In the genomic region with DNA sequence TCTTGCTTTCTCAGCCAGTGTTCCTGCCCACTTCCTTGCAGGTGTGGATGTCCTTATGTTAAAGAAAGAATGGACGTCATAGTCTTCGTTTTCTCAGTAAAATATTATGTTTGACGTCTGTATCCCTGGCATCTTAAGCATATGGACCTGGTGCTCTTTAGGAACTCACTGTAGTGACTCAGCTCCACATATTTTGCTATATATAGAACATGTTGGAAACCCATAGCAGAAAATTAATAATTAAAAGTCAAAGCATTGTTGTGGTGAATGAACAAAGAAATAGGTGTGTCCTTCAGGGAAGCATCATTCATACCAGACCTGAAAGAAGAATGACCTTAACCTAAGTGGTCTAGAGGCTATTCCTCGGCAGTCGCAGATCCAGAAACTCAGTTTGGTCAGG, we compare ENCODE assay signal across 16 cellular contexts. TPM values are rescaled to one million over a fixed set of nuclear protein-coding genes. Genes with fewer than 3 reads are reported as not detected.
DNase-seq lines count a peak whose midpoint lies in the region; ATAC-seq and TF ChIP-seq lines count a peak whose summit lies in the region.
"Had no signal": no experiment of that assay in that cellular context is flagged by ENCODE, and none has a peak within 500 bp of the region (broad histone marks: within the 10 kb centered on the region; RNA-seq: fewer than 3 reads in every experiment).

No MANE protein-coding gene starts in this region.

- no peaks in the 10 kb centered on the region for H3K27me3 ChIP-seq in AG04450 (ENCODE audit: control insufficient read depth, insufficient read depth, low read length)
- no peaks in the 10 kb centered on the region for H3K27me3 ChIP-seq in HCT116 (ENCODE audit: insufficient read depth, low read length)
- H3K27me3 ChIP-seq in brain microvascular endothelial cell (replicated peaks), result no peaks in the 10 kb centered on the region
- H3K27me3 ChIP-seq: SJCRH30 had no signal

- peaks cover 8 to 34% of the 10 kb centered on the region in 2 experiments for H3K4me1 ChIP-seq in HCT116 (ENCODE audit: control insufficient read depth in 1 of 2, insufficient read depth in 2 of 2, low read length in 2 of 2)

- POLR2A ChIA-PET in AG04450 (lab: Yijun Ruan, JAX), result no interaction called here
- POLR2A ChIA-PET in HCT116 (lab: Charles Lee), result no interaction called here
- POLR2A ChIA-PET in HEK293T (lab: Yijun Ruan, JAX), result no interaction called here

- H3K9me2 ChIP-seq in HCT116 (ENCODE audit: insufficient read depth), result no peaks in the 10 kb centered on the region

- peaks cover 100% of the 10 kb centered on the region for H3K79me2 ChIP-seq in HCT116 (ENCODE audit: insufficient read depth, low read length)

- no peak for TF ChIP-seq RAD21 in HCT116 (IDR thresholded peaks at IDR 0.05; ENCODE audit: low read depth)

- H2AFZ ChIP-seq in HCT116 (ENCODE audit: low read depth, low read length, poor library complexity, severe bottlenecking), result no peak overlapping the region

- ATAC-seq in HCT116 (peak; percentile 60; the same call in 1 of the 2 replicates), GM21515 (IDR thresholded peaks at IDR 0.05; ENCODE audit: unreplicated experiment) (no peak)

- TF ChIP-seq CTCF in AG04450 (IDR thresholded peaks at IDR 0.05; ENCODE audit: low read depth, low read length), result no peak
- TF ChIP-seq CTCF in HCT116 (IDR thresholded peaks at IDR 0.05 in 2 of 3, conservative IDR thresholded peaks at IDR 0.05 in 1 of 3; ENCODE audit: borderline replicate concordance in 1 of 3, insufficient read depth in 1 of 3, low read depth in 2 of 3, low read length in 2 of 3), result no peak
- TF ChIP-seq CTCF in brain microvascular endothelial cell (IDR thresholded peaks at IDR 0.05; ENCODE audit: low read depth, low read length, missing control alignments), result no peak

- H3K9me3 ChIP-seq in AG04450 (ENCODE audit: control insufficient read depth, insufficient read depth, low read length), result no peaks in the 10 kb centered on the region
- H3K9me3 ChIP-seq in HCT116 (ENCODE audit: control insufficient read depth in 1 of 2, insufficient read depth in 1 of 2, low read depth in 1 of 2, low read length in 2 of 2), result no peaks in the 10 kb centered on the region

- H3K27ac ChIP-seq in AG04450 (ENCODE audit: low read depth, low read length) (peak overlapping the region; percentile 53), HCT116 (ENCODE audit: low read depth, low read length) (no peak overlapping the region), brain microvascular endothelial cell (peak overlapping the region; percentile 81)
- H3K27ac ChIP-seq: SJCRH30 had no signal

- H3K4me3 ChIP-seq in AG04450 (ENCODE audit: low read depth, low read length) (no peak overlapping the region), HCT116 (replicated peaks in 1 of 2; ENCODE audit: low read depth in 1 of 2, low read length in 2 of 2) (no peak overlapping the region; a peak in 1 of 4 replicates), brain microvascular endothelial cell (ENCODE audit: low read depth, low read length) (no peak overlapping the region)
- H3K4me3 ChIP-seq: SJCRH30 had no signal

- no TSS peak for BruUV-seq in HCT116 (replicated peaks; lab: Mats Ljungman, UMichigan)

- CTCF ChIA-PET in AG04450 (lab: Charles Lee), result interaction anchor here (1.4 to 2.5 kb wide), 3 partner anchors 57 to 69 kb away, joined by 4 to 12 read pairs (median 5); no protein-coding TSS in a partner anchor
- CTCF ChIA-PET in HCT116 (lab: Charles Lee), result no interaction called here
- CTCF ChIA-PET in HEK293T (lab: Yijun Ruan, JAX), result interaction anchor here (1.7 kb wide), 1 partner anchor 8 kb away, joined by 4 read pairs; no protein-coding TSS in a partner anchor

- H4K20me1 ChIP-seq in HCT116 (ENCODE audit: insufficient read depth), result peaks cover 3% of the 10 kb centered on the region; the same call in 1 of the 2 replicates

- H3K9ac ChIP-seq in HCT116 (ENCODE audit: low read length), result no peak overlapping the region

- no peak for TF ChIP-seq POLR2A in HCT116 (IDR thresholded peaks at IDR 0.05; ENCODE audit: borderline replicate concordance, extremely low read depth, insufficient read depth, insufficient read length)

- in situ Hi-C loops in brain microvascular endothelial cell (cut with HindIII; ENCODE audit: low pct_ligation_motif_present, low sequenced_read_pairs), result no loop called here

- H3K4me2 ChIP-seq in HCT116 (ENCODE audit: low read length), result peak overlapping the region; percentile 55

- no peaks in the 10 kb centered on the region for H3K36me3 ChIP-seq in HCT116 (ENCODE audit: control insufficient read depth in 1 of 2, insufficient read depth in 2 of 2, low read length in 2 of 2)
- H3K36me3 ChIP-seq in brain microvascular endothelial cell (replicated peaks), result no peaks in the 10 kb centered on the region
- H3K36me3 ChIP-seq: SJCRH30 had no signal

- DNase-seq in AG04450 (ENCODE audit: low read depth, low spot score), result peak; percentile 34
- no peak for DNase-seq in HCT116 (ENCODE audit: low read depth, low spot score)
- DNase-seq in brain microvascular endothelial cell, result peak; percentile 63
- DNase-seq in myocyte (ENCODE audit: low read depth), result peak; percentile 34
- no peak for DNase-seq in HEK293T (ENCODE audit: extremely low spot score)
- DNase-seq in DMS79 (lab: John Stamatoyannopoulos, UW), result no peak
- no peak for DNase-seq in NCI-H2171 treated with DMSO at 0.1 percent for 48 hours (lab: John Stamatoyannopoulos, UW)
- DNase-seq: activated T-cell treated with anti-CD3 and anti-CD28 coated beads for 4 hours; aorta; hypothalamus; mesendoderm; NCI-H1417; NCI-H69; SJCRH30; stimulated activated CD4-positive, alpha-beta T cell treated with anti-CD3 and anti-CD28 coated beads, Interleukin-2, amount 100 ng/mL, for 48 hours had no signal

- intact Hi-C loops in HCT116 (cut with micrococcal nuclease), result no loop called here

- RAD21 ChIA-PET in HCT116 (lab: Charles Lee; ENCODE audit: low non-redundant PET in 1 of 2, low total read pairs in 2 of 2, uncharacterized antibody in 2 of 2, unreplicated experiment in 2 of 2), result no interaction called here

TF ChIP-seq in HCT116, 20 proteins besides CTCF, POLR2A, EP300 and RAD21:
- TF ChIP-seq ELF1 (IDR thresholded peaks at IDR 0.05; ENCODE audit: borderline replicate concordance, low read depth), result no peak
- TF ChIP-seq, protein P1, sequence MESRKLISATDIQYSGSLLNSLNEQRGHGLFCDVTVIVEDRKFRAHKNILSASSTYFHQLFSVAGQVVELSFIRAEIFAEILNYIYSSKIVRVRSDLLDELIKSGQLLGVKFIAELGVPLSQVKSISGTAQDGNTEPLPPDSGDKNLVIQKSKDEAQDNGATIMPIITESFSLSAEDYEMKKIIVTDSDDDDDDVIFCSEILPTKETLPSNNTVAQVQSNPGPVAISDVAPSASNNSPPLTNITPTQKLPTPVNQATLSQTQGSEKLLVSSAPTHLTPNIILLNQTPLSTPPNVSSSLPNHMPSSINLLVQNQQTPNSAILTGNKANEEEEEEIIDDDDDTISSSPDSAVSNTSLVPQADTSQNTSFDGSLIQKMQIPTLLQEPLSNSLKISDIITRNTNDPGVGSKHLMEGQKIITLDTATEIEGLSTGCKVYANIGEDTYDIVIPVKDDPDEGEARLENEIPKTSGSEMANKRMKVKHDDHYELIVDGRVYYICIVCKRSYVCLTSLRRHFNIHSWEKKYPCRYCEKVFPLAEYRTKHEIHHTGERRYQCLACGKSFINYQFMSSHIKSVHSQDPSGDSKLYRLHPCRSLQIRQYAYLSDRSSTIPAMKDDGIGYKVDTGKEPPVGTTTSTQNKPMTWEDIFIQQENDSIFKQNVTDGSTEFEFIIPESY (IDR thresholded peaks at IDR 0.05; ENCODE audit: extremely low read depth, insufficient replicate concordance, low read length), result no peak
- TF ChIP-seq JUND (IDR thresholded peaks at IDR 0.05), result no peak

TF ChIP-seq in HEK293T, 16 proteins besides CTCF, POLR2A, EP300 and RAD21:
- TF ChIP-seq TARDBP (IDR thresholded peaks at IDR 0.05) (no peak), SP1 (IDR thresholded peaks at IDR 0.05) (no peak), ELF4 (IDR thresholded peaks at IDR 0.05) (no peak), BHLHE40 (IDR thresholded peaks at IDR 0.05; ENCODE audit: borderline replicate concordance) (no peak), ARNT (IDR thresholded peaks at IDR 0.05) (no peak)
- TF ChIP-seq, protein P2, sequence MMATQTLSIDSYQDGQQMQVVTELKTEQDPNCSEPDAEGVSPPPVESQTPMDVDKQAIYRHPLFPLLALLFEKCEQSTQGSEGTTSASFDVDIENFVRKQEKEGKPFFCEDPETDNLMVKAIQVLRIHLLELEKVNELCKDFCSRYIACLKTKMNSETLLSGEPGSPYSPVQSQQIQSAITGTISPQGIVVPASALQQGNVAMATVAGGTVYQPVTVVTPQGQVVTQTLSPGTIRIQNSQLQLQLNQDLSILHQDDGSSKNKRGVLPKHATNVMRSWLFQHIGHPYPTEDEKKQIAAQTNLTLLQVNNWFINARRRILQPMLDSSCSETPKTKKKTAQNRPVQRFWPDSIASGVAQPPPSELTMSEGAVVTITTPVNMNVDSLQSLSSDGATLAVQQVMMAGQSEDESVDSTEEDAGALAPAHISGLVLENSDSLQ (IDR thresholded peaks at IDR 0.05), result no peak

RNA-seq across cellular contexts. Expression of gene SOCS5, which starts 20.4 kb away (rescaled TPM):
- polyA plus RNA-seq in AG04450 (2011; rRNA removed), result 56.6 and 73.2 TPM in 2 replicates
- polyA minus RNA-seq in AG04450 (2011; rRNA and poly(A)+ RNA removed), result 93.7 and 117 TPM in 2 replicates
- total RNA-seq in HCT116 (2021; ENCODE audit: unreplicated experiment), result 17.5 TPM
- polyA plus RNA-seq in HCT116 (2012), result 6.9 and 8.2 TPM in 2 replicates
- 21.5 and 30.6 TPM in 2 replicates for total RNA-seq in myocyte
- 10.4 TPM for polyA plus RNA-seq in myocyte (2012)

Comparison
In these comparisons a context has a peak if more than half of its experiments do, and no peak if none do; other contexts are left out.
1. DNase-seq: peak in AG04450 (single experiment), brain microvascular endothelial cell (single experiment) and myocyte (single experiment); none in HCT116 (single experiment), HEK293T (single experiment), DMS79 (single experiment) and NCI-H2171 treated with DMSO at 0.1 percent for 48 hours (single experiment).